8 cellular contexts compared by ENCODE assay signal in genomic region chr2:69306612-69306896, GRCh38.
A peak's percentile ranks its signal among the peaks of the same experiment; 100 is the strongest.
DNase-seq lines count a peak whose midpoint lies in the region; ATAC-seq, FAIRE-seq and TF ChIP-seq lines count a peak whose summit lies in the region.

No MANE protein-coding gene starts in this region.

- H3K36me3 Mint-ChIP-seq in T-cell: no peaks in the 10 kb centered on the region

- no peak overlapping the region for H3K27ac Mint-ChIP-seq in T-cell

- TF ChIP-seq POLR2A in H54 (IDR thresholded peaks at IDR 0.05; ENCODE audit: low read depth, low read length): no peak

- FAIRE-seq in H54 (lab: Jason Lieb, UNC): no peak

- POLR2A ChIA-PET in T-cell (lab: Charles Lee): no interaction called here

- ATAC-seq in GM18909 (IDR thresholded peaks at IDR 0.05; ENCODE audit: poor library complexity, unreplicated experiment) (peak; percentile 2), T-cell (replicated peaks in 1 of 4) (no peak), sciatic nerve (no peak), GM21825 (IDR thresholded peaks at IDR 0.05; ENCODE audit: unreplicated experiment) (no peak), HG03139 (IDR thresholded peaks at IDR 0.05; ENCODE audit: unreplicated experiment) (no peak)

- H3K4me3 Mint-ChIP-seq in T-cell: peak overlapping the region; percentile 71 to 76 (median 73)

- H3K4me1 Mint-ChIP-seq in T-cell: peaks cover 17 to 35% (median 31%) of the 10 kb centered on the region in 3 donors

- intact Hi-C loops in sciatic nerve (cut with DNase I): no loop called here

- CTCF ChIA-PET in T-cell (lab: Charles Lee): interaction anchor here in 1 of 2 donors (0.6 to 1.1 kb wide), 4 partner anchors 79 to 1118 kb away, joined by 3 to 7 read pairs (median 4); no protein-coding TSS in a partner anchor

- peaks cover 0 to 4% (median 0%) of the 10 kb centered on the region in 3 donors for H3K9me3 Mint-ChIP-seq in T-cell

- DNase-seq in T-cell (no peak), foreskin melanocyte (peak; percentile 10), sciatic nerve (ENCODE audit: low spot score) (peak; percentile 75), NCI-H2081 treated with DMSO at 0.1 percent for 48 hours (lab: John Stamatoyannopoulos, UW) (no peak), H54 (ENCODE audit: insufficient read length, low spot score) (no peak)

- H3K27me3 Mint-ChIP-seq in T-cell: peaks cover 28% of the 10 kb centered on the region in 2 donors

Comparison
In these comparisons a context has a peak if more than half of its experiments do, and no peak if none do; other contexts are left out.
1. DNase-seq: peak in foreskin melanocyte (single experiment) and sciatic nerve (single experiment); none in T-cell (0 of 34), NCI-H2081 treated with DMSO at 0.1 percent for 48 hours (single experiment) and H54 (single experiment).